ENCODE assay signal across 8 cellular contexts in genomic region chr15:44195151-44195740, GRCh38. TPM values are rescaled to one million over a fixed set of nuclear protein-coding genes. Genes with fewer than 3 reads are reported as not detected.
A peak's percentile ranks its signal among the peaks of the same experiment; 100 is the strongest.
DNase-seq lines count a peak whose midpoint lies in the region; ATAC-seq, FAIRE-seq and TF ChIP-seq lines count a peak whose summit lies in the region.

Gene FRMD5 (minus strand): TSS chr15:44195271.

- WGBS in esophagus squamous epithelium, 2 donors = 0% methylated on average over 13 of the region's 43 CpGs; no CpG with 5 or more reads in 1 of the 2 donors

- intact Hi-C loops in PC-3 (cut with micrococcal nuclease) (loop anchor here (1.0 to 2.0 kb wide), 4 partner anchors 20 to 129 kb away; no protein-coding TSS in a partner anchor), esophagus squamous epithelium (cut with DNase I) (no loop called here)

- H3K9me3 Mint-ChIP-seq in activated T-cell treated with anti-CD3 and anti-CD28 coated beads, Interleukin-2, amount 50 U/mL, for 72 hours = no peaks in the 10 kb centered on the region

- no peaks in the 10 kb centered on the region for H3K27me3 ChIP-seq in PC-3 (ENCODE audit: low read length)
- peaks cover 0 to 86% (median 6%) of the 10 kb centered on the region in 4 donors for H3K27me3 ChIP-seq in esophagus squamous epithelium
- peaks cover 11% of the 10 kb centered on the region for H3K27me3 ChIP-seq in mucosa of stomach (ENCODE audit: control insufficient read depth, insufficient read depth, low read length)

- peaks cover 30% of the 10 kb centered on the region for H3K4me1 ChIP-seq in PC-3 (ENCODE audit: insufficient read depth, low read length)
- H3K4me1 ChIP-seq in esophagus squamous epithelium = peaks cover 7 to 24% (median 18%) of the 10 kb centered on the region in 3 donors
- peaks cover 13% of the 10 kb centered on the region for H3K4me1 ChIP-seq in mucosa of stomach (ENCODE audit: control insufficient read depth, insufficient read depth, low read length)

- no peaks in the 10 kb centered on the region for H3K9me3 ChIP-seq in PC-3 (ENCODE audit: low read length)
- no peaks in the 10 kb centered on the region for H3K9me3 ChIP-seq in esophagus squamous epithelium
- no peaks in the 10 kb centered on the region for H3K9me3 ChIP-seq in mucosa of stomach (ENCODE audit: control insufficient read depth, low read length)

- peak; percentile 37; the same call in 1 of the 2 replicates for TF ChIP-seq CTCF in PC-3 (conservative IDR thresholded peaks at IDR 0.05; ENCODE audit: low read depth, low read length)
- peak in 4 of 6 experiments; percentile 10 to 35 (median 24) for TF ChIP-seq CTCF in esophagus squamous epithelium (IDR thresholded peaks at IDR 0.05)

- ATAC-seq in GM21390 (IDR thresholded peaks at IDR 0.05; ENCODE audit: unreplicated experiment) = peak; percentile 99
- peak; percentile 84 for ATAC-seq in PC-3
- ATAC-seq in activated T-cell treated with anti-CD3 and anti-CD28 coated beads, Interleukin-2, amount 50 U/mL, for 72 hours (replicated peaks in 1 of 2) = peak; percentile 95 to 96

- peaks cover 36% of the 10 kb centered on the region for H3K79me2 ChIP-seq in PC-3 (ENCODE audit: low read length)

- H3F3A ChIP-seq in PC-3 (ENCODE audit: low read length, unreplicated experiment) = no peaks in the 10 kb centered on the region

- peaks cover 61% of the 10 kb centered on the region for H3K27me3 Mint-ChIP-seq in activated T-cell treated with anti-CD3 and anti-CD28 coated beads, Interleukin-2, amount 50 U/mL, for 72 hours (ENCODE audit: low read depth)

- peak within 1 kb of the TSS; percentile 51 for H3K27ac ChIP-seq in PC-3 (ENCODE audit: low read length)
- H3K27ac ChIP-seq in esophagus squamous epithelium = no peak within 1 kb of the TSS

- H3K9ac ChIP-seq in PC-3 (ENCODE audit: low read length) = peak within 1 kb of the TSS; percentile 55
- H3K9ac ChIP-seq in mucosa of stomach (ENCODE audit: low read length) = peak within 1 kb of the TSS; percentile 56

- H3K36me3 Mint-ChIP-seq in activated T-cell treated with anti-CD3 and anti-CD28 coated beads, Interleukin-2, amount 50 U/mL, for 72 hours (ENCODE audit: insufficient read depth in 2 of 2) = no peaks in the 10 kb centered on the region

- POLR2A ChIA-PET in PC-3 (lab: Charles Lee; ENCODE audit: unreplicated experiment) = interaction anchor here (0.6 to 0.7 kb wide), 2 partner anchors 232 to 371 kb away, joined by 3 to 6 read pairs; partner anchors contain the start of genes CTDSPL2 and MFAP1

- peak within 1 kb of the TSS; percentile 99 for H2AFZ ChIP-seq in PC-3 (ENCODE audit: low read length)

- no peaks in the 10 kb centered on the region for H4K20me1 ChIP-seq in PC-3 (ENCODE audit: low read length)

- H3K27ac Mint-ChIP-seq in activated T-cell treated with anti-CD3 and anti-CD28 coated beads, Interleukin-2, amount 50 U/mL, for 72 hours = no peak within 1 kb of the TSS

- no TSS peak for BruUV-seq in PC-3 (replicated peaks; lab: Mats Ljungman, UMichigan)

- DNase-seq in COLO829 (ENCODE audit: low spot score) (peak; percentile 81), HTR-8/SVneo (ENCODE audit: insufficient read length, low spot score) (peak; percentile 94), PC-3 (peak; percentile 98), esophagus squamous epithelium (lab: John Stamatoyannopoulos, UW) (peak; percentile 20)
- DNase-seq in activated T-cell treated with anti-CD3 and anti-CD28 coated beads, Interleukin-2, amount 50 U/mL, for 72 hours = peak; percentile 92 to 94
- peak; percentile 65 to 68 for DNase-seq in stimulated activated CD8-positive, alpha-beta memory T cell treated with anti-CD3 and anti-CD28 coated beads, Interleukin-4, amount 100 ng/mL, for 4 hours (ENCODE audit: low read depth in 2 of 2, low spot score in 1 of 2)

- FAIRE-seq in HTR-8/SVneo (lab: Jason Lieb, UNC) = peak; percentile 92

- peak within 1 kb of the TSS; percentile 85 to 94 for H3K4me3 Mint-ChIP-seq in activated T-cell treated with anti-CD3 and anti-CD28 coated beads, Interleukin-2, amount 50 U/mL, for 72 hours

- no peak for TF ChIP-seq POLR2A in esophagus squamous epithelium (IDR thresholded peaks at IDR 0.05)

- peak within 1 kb of the TSS; percentile 81 for H3K4me3 ChIP-seq in PC-3 (ENCODE audit: low read length)
- H3K4me3 ChIP-seq in esophagus squamous epithelium = peak within 1 kb of the TSS; percentile 42 to 64 (median 48)
- peak within 1 kb of the TSS; percentile 22 for H3K4me3 ChIP-seq in mucosa of stomach (ENCODE audit: low read length)

- H3K9me2 ChIP-seq in PC-3 (replicated peaks; ENCODE audit: low read length) = no peaks in the 10 kb centered on the region

- CTCF ChIA-PET in PC-3 (lab: Charles Lee) = interaction anchor here (0.5 to 0.6 kb wide), 2 partner anchors 93 to 113 kb away, joined by 3 read pairs; no protein-coding TSS in a partner anchor

- peaks cover 20% of the 10 kb centered on the region for H3K4me1 Mint-ChIP-seq in activated T-cell treated with anti-CD3 and anti-CD28 coated beads, Interleukin-2, amount 50 U/mL, for 72 hours (ENCODE audit: low read depth)

- H3K4me2 ChIP-seq in PC-3 (ENCODE audit: low read length) = peak within 1 kb of the TSS; percentile 91

- H3K36me3 ChIP-seq in PC-3 (ENCODE audit: low read depth, low read length) (no peaks in the 10 kb centered on the region), esophagus squamous epithelium (no peaks in the 10 kb centered on the region), mucosa of stomach (ENCODE audit: control insufficient read depth, insufficient read depth, low read length) (no peaks in the 10 kb centered on the region)

RNA-seq across cellular contexts. Expression of gene FRMD5, which starts in this region (rescaled TPM):
- total RNA-seq in PC-3 (2014; rRNA removed) (8.7 and 12.2 TPM in 2 replicates), esophagus squamous epithelium (under 1 TPM in 1 of 4 donors, not detected in 3; 0.19 TPM)
- total RNA-seq in activated T-cell treated with anti-CD3 and anti-CD28 coated beads, Interleukin-2, amount 50 U/mL, for 72 hours = under 1 TPM; 0.60 to 0.77 TPM

Comparison
In these comparisons a context has a peak if more than half of its experiments do, and no peak if none do; other contexts are left out.
1. Peak in DNase-seq and ATAC-seq in activated T-cell treated with anti-CD3 and anti-CD28 coated beads, Interleukin-2, amount 50 U/mL, for 72 hours; RNA of the gene not detected or under 1 TPM.
2. Peak in DNase-seq and H3K4me3 ChIP-seq in esophagus squamous epithelium; RNA of the gene not detected or under 1 TPM.
3. DNase-seq: peak in every context shown above with its lines; median percentile 98 in PC-3; 94 in HTR-8/SVneo; 93 in activated T-cell treated with anti-CD3 and anti-CD28 coated beads, Interleukin-2, amount 50 U/mL, for 72 hours; 81 in COLO829; 66 in stimulated activated CD8-positive, alpha-beta memory T cell treated with anti-CD3 and anti-CD28 coated beads, Interleukin-4, amount 100 ng/mL, for 4 hours; 20 in esophagus squamous epithelium.
4. H3K4me3 ChIP-seq: peak in every context shown above with its lines; median percentile 81 in PC-3; 48 in esophagus squamous epithelium; 22 in mucosa of stomach.